In the genomic region with DNA sequence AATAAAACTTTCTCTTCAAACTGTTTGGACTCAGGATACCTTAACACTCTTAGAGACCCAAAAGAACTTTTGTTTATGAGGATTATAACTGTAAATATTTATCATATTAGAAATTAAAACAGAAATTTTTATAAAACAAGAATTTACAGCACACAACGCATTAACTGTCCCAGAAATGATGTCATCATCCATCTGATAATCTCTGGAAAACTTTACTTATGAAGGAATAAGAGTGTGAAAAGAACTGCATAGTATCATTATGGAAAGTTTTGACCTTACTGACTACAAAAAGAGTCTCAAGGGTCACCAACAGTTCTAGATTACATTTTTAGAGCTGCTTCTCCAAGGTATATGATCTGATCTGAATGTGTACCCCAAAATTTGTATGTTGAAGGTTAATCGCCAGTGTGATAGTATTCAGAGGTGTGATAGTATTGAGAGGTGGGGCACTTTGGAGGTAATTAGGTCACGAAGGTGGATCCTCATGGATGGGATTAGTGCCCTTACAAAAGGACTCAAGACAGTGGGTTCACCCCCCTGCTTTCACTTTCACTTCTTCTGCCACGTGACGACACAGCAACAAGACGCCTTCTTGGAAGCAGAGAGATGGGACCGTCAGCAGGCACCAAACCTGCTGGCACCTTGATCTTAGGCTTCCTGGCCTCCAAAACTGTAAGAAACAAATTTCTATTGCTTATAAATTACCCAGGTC, we compare ENCODE assay signal across 9 cellular contexts.
DNase-seq lines count a peak whose midpoint lies in the region; ATAC-seq, FAIRE-seq and TF ChIP-seq lines count a peak whose summit lies in the region.
"Had no signal": no experiment of that assay in that cellular context is flagged by ENCODE, and none has a peak within 500 bp of the region (broad histone marks: within the 10 kb centered on the region; RNA-seq: fewer than 3 reads in every experiment).

No MANE protein-coding gene starts in this region.

- H4K20me1 ChIP-seq in PC-3 (ENCODE audit: low read length) (no peaks in the 10 kb centered on the region), H1 (replicated peaks in 1 of 2; ENCODE audit: control insufficient read depth in 1 of 2, insufficient read depth in 2 of 2, low read length in 2 of 2) (no peaks in the 10 kb centered on the region)

- CTCF ChIA-PET in PC-3 (lab: Charles Lee), result no interaction called here
- CTCF ChIA-PET in H1 (lab: Charles Lee; ENCODE audit: partially characterized antibody), result no interaction called here

- no peak overlapping the region for H3K23ac ChIP-seq in H1 (ENCODE audit: insufficient read length)

- H3K79me1 ChIP-seq in H1 (ENCODE audit: low read depth, low read length), result no peaks in the 10 kb centered on the region

- no peak overlapping the region for H3K14ac ChIP-seq in H1 (ENCODE audit: insufficient read length)

- peak overlapping the region; percentile 82 for H2AFZ ChIP-seq in PC-3 (ENCODE audit: low read length)
- peak overlapping the region; percentile 84; the same call in 1 of the 2 replicates for H2AFZ ChIP-seq in H1 (ENCODE audit: low read length)

- no peak overlapping the region for H2AK5ac ChIP-seq in H1 (ENCODE audit: low read depth, low read length)

- TF ChIP-seq RAD21 in H1 (IDR thresholded peaks at IDR 0.05 in 1 of 2, conservative IDR thresholded peaks at IDR 0.05 in 1 of 2; ENCODE audit: low read depth in 2 of 2, low read length in 2 of 2), result no peak

- POLR2A ChIA-PET in PC-3 (lab: Charles Lee; ENCODE audit: unreplicated experiment) (no interaction called here), H1 (lab: Charles Lee; ENCODE audit: partially characterized antibody) (no interaction called here)

- H3K4me1 ChIP-seq in PC-3 (ENCODE audit: insufficient read depth, low read length) (peaks cover 4% of the 10 kb centered on the region; the same call in 1 of the 2 replicates), H1 (replicated peaks in 1 of 4; ENCODE audit: control insufficient read depth in 3 of 4, insufficient read depth in 4 of 4, low read length in 3 of 4) (no peaks in the 10 kb centered on the region)
- H3K4me1 ChIP-seq: esophagus squamous epithelium had no signal

- H3K36me3 ChIP-seq in PC-3 (ENCODE audit: low read depth, low read length) (no peaks in the 10 kb centered on the region), H1 (ENCODE audit: control insufficient read depth in 2 of 4, insufficient read depth in 4 of 4, low read length in 3 of 4) (no peaks in the 10 kb centered on the region)
- H3K36me3 ChIP-seq: esophagus squamous epithelium had no signal

- H3K27ac ChIP-seq in PC-3 (ENCODE audit: low read length) (no peak overlapping the region), H1 (ENCODE audit: low read depth, low read length) (no peak overlapping the region)
- H3K27ac ChIP-seq: esophagus squamous epithelium had no signal

- 0 out of 2 replicates have a peak, but pooled peaks cover 4% of the 10 kb centered on the region for H3K9me2 ChIP-seq in PC-3 (replicated peaks; ENCODE audit: low read length)

- DNase-seq in A172 (ENCODE audit: low spot score) (peak; percentile 35), ELR (ENCODE audit: low read depth) (peak; percentile 27), PC-3 (peak; percentile 81), H1 (ENCODE audit: low read depth in 1 of 2, low spot score in 2 of 2) (no peak), SW480 (ENCODE audit: low spot score) (no peak), kidney glomerular epithelial cell (lab: John Stamatoyannopoulos, UW) (no peak)
- DNase-seq: esophagus squamous epithelium had no signal

- H3K9me3 ChIP-seq in PC-3 (ENCODE audit: low read length), result no peaks in the 10 kb centered on the region
- H3K9me3 ChIP-seq in H1 (ENCODE audit: insufficient read depth in 2 of 2, low read depth in 1 of 2, low read length in 1 of 2), result no peaks in the 10 kb centered on the region
- H3K9me3 ChIP-seq: esophagus squamous epithelium had no signal

- H2BK20ac ChIP-seq in H1 (ENCODE audit: low read length), result no peak overlapping the region

- no peak for TF ChIP-seq EP300 in H1 (IDR thresholded peaks at IDR 0.05; ENCODE audit: borderline replicate concordance in 1 of 2, low read depth in 2 of 2, low read length in 2 of 2)

- H4K91ac ChIP-seq in H1 (replicated peaks; ENCODE audit: insufficient read length, low read length), result no peak overlapping the region

- 84% methylated on average over 7 of the region's 7 CpGs; no CpG with 5 or more reads in 1 of the 2 experiments for WGBS in H1 (ENCODE audit: extremely low coverage in 1 of 2, insufficient coverage in 1 of 2, insufficient read length in 1 of 2, insufficient replicate concordance in 2 of 2, low coverage in 1 of 2, low lambda C conversion rate in 2 of 2, missing lambda C conversion rate in 1 of 2), 2 experiments

- no peak overlapping the region for H2BK120ac ChIP-seq in H1 (replicated peaks; ENCODE audit: low read depth, low read length)

- H3K27me3 ChIP-seq in PC-3 (ENCODE audit: low read length) (0 out of 2 replicates have a peak, but pooled peaks cover 5% of the 10 kb centered on the region), H1 (replicated peaks in 1 of 4; ENCODE audit: control insufficient read depth in 3 of 4, extremely low read depth in 1 of 4, insufficient read depth in 3 of 4, low read length in 3 of 4) (no peaks in the 10 kb centered on the region)
- H3K27me3 ChIP-seq: esophagus squamous epithelium had no signal

- H3K18ac ChIP-seq in H1 (ENCODE audit: extremely low read depth, low read length), result no peak overlapping the region

- no peak overlapping the region for H2BK12ac ChIP-seq in H1 (ENCODE audit: low read depth, low read length)

- no peak overlapping the region for H3K56ac ChIP-seq in H1 (replicated peaks; ENCODE audit: insufficient read length, low read depth, low read length)

- H3K4ac ChIP-seq in H1 (replicated peaks; ENCODE audit: insufficient read length, low read depth, low read length), result no peak overlapping the region

- H3K4me2 ChIP-seq in PC-3 (ENCODE audit: low read length), result peak overlapping the region; percentile 78
- no peak overlapping the region for H3K4me2 ChIP-seq in H1 (ENCODE audit: insufficient read depth in 1 of 2, low read depth in 2 of 2, low read length in 2 of 2)

- no peak overlapping the region for H4K5ac ChIP-seq in H1 (ENCODE audit: insufficient read length, low read depth, low read length)

- H3K4me3 ChIP-seq in PC-3 (ENCODE audit: low read length) (peak overlapping the region; percentile 62), H1 (ENCODE audit: extremely low read depth in 1 of 4, insufficient read depth in 2 of 4, low read depth in 3 of 4, low read length in 4 of 4) (no peak overlapping the region)

- TF ChIP-seq CTCF in PC-3 (conservative IDR thresholded peaks at IDR 0.05; ENCODE audit: low read depth, low read length) (no peak), H1 (IDR thresholded peaks at IDR 0.05; ENCODE audit: control extremely low read depth in 1 of 3, insufficient read depth in 1 of 3, low read depth in 1 of 3, low read length in 3 of 3) (no peak)

- H3K23me2 ChIP-seq in H1 (ENCODE audit: low read depth, low read length), result no peaks in the 10 kb centered on the region

- intact Hi-C loops in PC-3 (cut with micrococcal nuclease), result no loop called here

- H4K8ac ChIP-seq in H1 (ENCODE audit: extremely low read depth, insufficient read depth, low read length), result no peak overlapping the region

- FAIRE-seq in H1 (lab: Jason Lieb, UNC), result no peak

- H3K79me2 ChIP-seq in PC-3 (ENCODE audit: low read length), result no peaks in the 10 kb centered on the region
- H3K79me2 ChIP-seq in H1 (ENCODE audit: control insufficient read depth in 1 of 2, insufficient read depth in 2 of 2, low read length in 2 of 2), result no peaks in the 10 kb centered on the region

- no peaks in the 10 kb centered on the region for H3F3A ChIP-seq in PC-3 (ENCODE audit: low read length, unreplicated experiment)

- H2BK5ac ChIP-seq in H1 (ENCODE audit: low read depth, low read length), result no peak overlapping the region

- 0 out of 2 replicates have a peak overlapping the region, but pooled peaks have one; percentile 1 for H3K9ac ChIP-seq in PC-3 (ENCODE audit: low read length)
- no peak overlapping the region for H3K9ac ChIP-seq in H1 (replicated peaks in 1 of 4; ENCODE audit: extremely low read depth in 1 of 4, low read depth in 3 of 4, low read length in 3 of 4)

- peak; percentile 91 for ATAC-seq in PC-3
- no peak for ATAC-seq in GM21529 (IDR thresholded peaks at IDR 0.05; ENCODE audit: unreplicated experiment)
- ATAC-seq in GM21515 (IDR thresholded peaks at IDR 0.05; ENCODE audit: unreplicated experiment), result no peak

- H2BK15ac ChIP-seq in H1 (ENCODE audit: low read length), result no peak overlapping the region

- no peak for TF ChIP-seq POLR2A in H1 (IDR thresholded peaks at IDR 0.05; ENCODE audit: control extremely low read depth in 1 of 2, low read depth in 2 of 2, low read length in 2 of 2)

- no TSS peak for BruUV-seq in PC-3 (replicated peaks; lab: Mats Ljungman, UMichigan)

TF ChIP-seq in H1, 55 proteins besides CTCF, POLR2A, EP300 and RAD21:
- TF ChIP-seq ZNF274 (IDR thresholded peaks at IDR 0.05; ENCODE audit: borderline replicate concordance, extremely low read depth, low read length), result no peak

Comparison
In these comparisons a context has a peak if more than half of its experiments do, and no peak if none do; other contexts are left out.
1. DNase-seq: peak in A172 (single experiment), ELR (single experiment) and PC-3 (single experiment); none in H1 (0 of 2), SW480 (single experiment) and kidney glomerular epithelial cell (single experiment).